ENCODE assay signal across 12 cellular contexts in genomic region chr11:2178055-2178773, GRCh38. TPM values are rescaled to one million over a fixed set of nuclear protein-coding genes. Genes with fewer than 3 reads are reported as not detected.
"Had no signal": no experiment of that assay in that cellular context is flagged by ENCODE, and none has a peak within 500 bp of the region (broad histone marks: within the 10 kb centered on the region; RNA-seq: fewer than 3 reads in every experiment).

No MANE protein-coding gene starts in this region.

RNA-seq across cellular contexts. Expression of gene TH, which starts 6.6 kb away (rescaled TPM):
- total RNA-seq: activated CD4-positive, alpha-beta memory T cell treated with anti-CD3 and anti-CD28 coated beads for 36 hours; activated CD4-positive, alpha-beta T cell treated with anti-CD3 and anti-CD28 coated beads, Interleukin-2, amount 10 ng/mL, durations not matched to agents 7 days and 5 days; activated naive CD4-positive, alpha-beta T cell treated with anti-CD3 and anti-CD28 coated beads, Interleukin-2, amount 50 U/mL, for 72 hours; activated T-cell treated with anti-CD3 and anti-CD28 coated beads, Interleukin-2, amount 50 U/mL, for 4 hours; ascending aorta; cardiac septum; K562; Right ventricle myocardium superior; SJCRH30; T-helper 2 cell treated with Interferon-gamma antibody and Interleukin-4, amounts not matched to agents 100 ng/mL and 5 ng/mL, for 36 hours had no signal
- polyA plus RNA-seq: K562, SK-N-SH had no signal

RNA-seq across cellular contexts. Expression of gene INS, which starts 17.2 kb away (rescaled TPM):
- total RNA-seq: activated CD4-positive, alpha-beta memory T cell treated with anti-CD3 and anti-CD28 coated beads for 36 hours; activated CD4-positive, alpha-beta T cell treated with anti-CD3 and anti-CD28 coated beads, Interleukin-2, amount 10 ng/mL, durations not matched to agents 7 days and 5 days; activated naive CD4-positive, alpha-beta T cell treated with anti-CD3 and anti-CD28 coated beads, Interleukin-2, amount 50 U/mL, for 72 hours; activated T-cell treated with anti-CD3 and anti-CD28 coated beads, Interleukin-2, amount 50 U/mL, for 4 hours; ascending aorta; cardiac septum; K562; Right ventricle myocardium superior; RPMI7951; SJCRH30; T-helper 2 cell treated with Interferon-gamma antibody and Interleukin-4, amounts not matched to agents 100 ng/mL and 5 ng/mL, for 36 hours had no signal
- polyA plus RNA-seq: K562, SK-N-SH had no signal

RNA-seq across cellular contexts. Expression of gene IGF2, which starts 39.0 kb away (rescaled TPM):
- total RNA-seq: RPMI7951; T-helper 2 cell treated with Interferon-gamma antibody and Interleukin-4, amounts not matched to agents 100 ng/mL and 5 ng/mL, for 36 hours had no signal
- polyA plus RNA-seq: K562 had no signal
